Comparison of ENCODE assay signal across 33 cellular contexts in genomic region chr7:98828368-98828767, GRCh38. TPM values are rescaled to one million over a fixed set of nuclear protein-coding genes. Genes with fewer than 3 reads are reported as not detected.
"Had no signal": no experiment of that assay in that cellular context is flagged by ENCODE, and none has a peak within 500 bp of the region (broad histone marks: within the 10 kb centered on the region; RNA-seq: fewer than 3 reads in every experiment).

No MANE protein-coding gene starts in this region.

- H3K27ac Mint-ChIP-seq: activated CD4-positive, alpha-beta memory T cell treated with anti-CD3 and anti-CD28 coated beads, Interleukin-2, amount 10 ng/mL, durations not matched to agents 7 days and 5 days; activated CD4-positive, alpha-beta T cell treated with anti-CD3 and anti-CD28 coated beads, Interleukin-2, amount 10 ng/mL, durations not matched to agents 7 days and 5 days; activated naive CD4-positive, alpha-beta T cell treated with anti-CD3 and anti-CD28 coated beads, Interleukin-2, amount 50 U/mL, for 24 hours; activated naive CD8-positive, alpha-beta T cell treated with anti-CD3 and anti-CD28 coated beads for 36 hours; activated naive CD8-positive, alpha-beta T cell treated with anti-CD3 and anti-CD28 coated beads, Interleukin-2, amount 50 U/mL, for 24 hours; activated T-cell treated with anti-CD3 and anti-CD28 coated beads, Interleukin-2, amount 50 U/mL, for 24 hours; activated T-cell treated with anti-CD3 and anti-CD28 coated beads, Interleukin-2, amount 50 U/mL, for 72 hours; dendritic cell treated with granulocyte-macrophage colony-stimulating factor and Interleukin-4, amounts not matched to agents 40 ng/mL and 50 ng/mL, for 4 days; endodermal cell had no signal

- FAIRE-seq: frontal cortex had no signal

- H3K4me3 ChIP-seq: adrenal gland, breast epithelium, cardiac muscle cell, coronary artery, dorsolateral prefrontal cortex, heart left ventricle had no signal

- H3K27me3 ChIP-seq: adrenal gland, breast epithelium, cardiac muscle cell, dorsolateral prefrontal cortex, heart left ventricle had no signal

- ATAC-seq: activated naive CD8-positive, alpha-beta T cell treated with anti-CD3 and anti-CD28 coated beads, Interleukin-2, amount 50 U/mL, for 24 hours; activated T-cell treated with anti-CD3 and anti-CD28 coated beads, Interleukin-2, amount 50 U/mL, for 72 hours; esophagus mucosa; heart left ventricle had no signal

- H3K4me3 Mint-ChIP-seq: activated CD4-positive, alpha-beta memory T cell treated with anti-CD3 and anti-CD28 coated beads, Interleukin-2, amount 10 ng/mL, durations not matched to agents 7 days and 5 days; activated CD4-positive, alpha-beta T cell treated with anti-CD3 and anti-CD28 coated beads, Interleukin-2, amount 10 ng/mL, durations not matched to agents 7 days and 5 days; activated naive CD4-positive, alpha-beta T cell treated with anti-CD3 and anti-CD28 coated beads, Interleukin-2, amount 50 U/mL, for 24 hours; activated naive CD8-positive, alpha-beta T cell treated with anti-CD3 and anti-CD28 coated beads for 36 hours; activated naive CD8-positive, alpha-beta T cell treated with anti-CD3 and anti-CD28 coated beads, Interleukin-2, amount 50 U/mL, for 24 hours; activated T-cell treated with anti-CD3 and anti-CD28 coated beads, Interleukin-2, amount 50 U/mL, for 24 hours; activated T-cell treated with anti-CD3 and anti-CD28 coated beads, Interleukin-2, amount 50 U/mL, for 72 hours; brain; dendritic cell treated with granulocyte-macrophage colony-stimulating factor and Interleukin-4, amounts not matched to agents 40 ng/mL and 50 ng/mL, for 4 days; endodermal cell had no signal

- H3K27ac ChIP-seq: adrenal gland, breast epithelium, cardiac muscle cell, dorsolateral prefrontal cortex had no signal

- DNase-seq: activated CD4-positive, alpha-beta memory T cell treated with anti-CD3 and anti-CD28 coated beads, Interleukin-2, amount 10 ng/mL, durations not matched to agents 7 days and 5 days; activated CD4-positive, alpha-beta T cell treated with anti-CD3 and anti-CD28 coated beads for 1 hour; activated CD4-positive, alpha-beta T cell treated with anti-CD3 and anti-CD28 coated beads for 4 hours; activated CD4-positive, alpha-beta T cell treated with anti-CD3 and anti-CD28 coated beads, Interleukin-2, amount 10 ng/mL, durations not matched to agents 7 days and 5 days; activated CD4-positive, alpha-beta T cell treated with anti-CD3 and anti-CD28 coated beads, Interleukin-2, amount 50 U/mL, for 4 hours; activated CD8-positive, alpha-beta memory T cell treated with anti-CD3 and anti-CD28 coated beads, Interleukin-2, amount 50 U/mL, for 48 hours; activated gamma-delta T cell; activated naive CD4-positive, alpha-beta T cell treated with Interleukin-2 at 50 U/mL for 16 hours; activated naive CD8-positive, alpha-beta T cell treated with anti-CD3 and anti-CD28 coated beads for 36 hours; activated naive CD8-positive, alpha-beta T cell treated with anti-CD3 and anti-CD28 coated beads, Interleukin-2, amount 50 U/mL, for 24 hours; activated T-cell treated with anti-CD3 and anti-CD28 coated beads for 4 hours; activated T-cell treated with anti-CD3 and anti-CD28 coated beads, Interleukin-2, amount 50 U/mL, for 24 hours; activated T-cell treated with anti-CD3 and anti-CD28 coated beads, Interleukin-2, amount 50 U/mL, for 72 hours; adrenal gland; amygdala; aorta; central memory CD4-positive, alpha-beta T cell; cerebellar nuclear complex; dorsolateral prefrontal cortex; effector memory CD4-positive, alpha-beta T cell; endodermal cell; foreskin fibroblast; heart left ventricle; T-helper 2 cell had no signal

- H3K27me3 Mint-ChIP-seq: activated CD4-positive, alpha-beta memory T cell treated with anti-CD3 and anti-CD28 coated beads, Interleukin-2, amount 10 ng/mL, durations not matched to agents 7 days and 5 days; activated CD4-positive, alpha-beta T cell treated with anti-CD3 and anti-CD28 coated beads, Interleukin-2, amount 10 ng/mL, durations not matched to agents 7 days and 5 days; brain had no signal

- H3K4me1 Mint-ChIP-seq: activated CD4-positive, alpha-beta memory T cell treated with anti-CD3 and anti-CD28 coated beads, Interleukin-2, amount 10 ng/mL, durations not matched to agents 7 days and 5 days; activated CD4-positive, alpha-beta T cell treated with anti-CD3 and anti-CD28 coated beads, Interleukin-2, amount 10 ng/mL, durations not matched to agents 7 days and 5 days; activated naive CD4-positive, alpha-beta T cell treated with anti-CD3 and anti-CD28 coated beads, Interleukin-2, amount 50 U/mL, for 24 hours; activated naive CD8-positive, alpha-beta T cell treated with anti-CD3 and anti-CD28 coated beads for 36 hours; activated naive CD8-positive, alpha-beta T cell treated with anti-CD3 and anti-CD28 coated beads, Interleukin-2, amount 50 U/mL, for 24 hours had no signal

- H3K36me3 Mint-ChIP-seq: activated naive CD4-positive, alpha-beta T cell treated with anti-CD3 and anti-CD28 coated beads, Interleukin-2, amount 50 U/mL, for 24 hours; activated naive CD8-positive, alpha-beta T cell treated with anti-CD3 and anti-CD28 coated beads for 36 hours; brain had no signal

- H3K36me3 ChIP-seq: adrenal gland, breast epithelium, cardiac muscle cell, heart left ventricle had no signal

- H3K9me3 ChIP-seq: adrenal gland, breast epithelium, heart left ventricle had no signal

- H3K9me3 Mint-ChIP-seq: activated CD4-positive, alpha-beta memory T cell treated with anti-CD3 and anti-CD28 coated beads, Interleukin-2, amount 10 ng/mL, durations not matched to agents 7 days and 5 days; activated CD4-positive, alpha-beta T cell treated with anti-CD3 and anti-CD28 coated beads, Interleukin-2, amount 10 ng/mL, durations not matched to agents 7 days and 5 days; activated naive CD4-positive, alpha-beta T cell treated with anti-CD3 and anti-CD28 coated beads, Interleukin-2, amount 50 U/mL, for 24 hours; activated naive CD8-positive, alpha-beta T cell treated with anti-CD3 and anti-CD28 coated beads for 36 hours; activated naive CD8-positive, alpha-beta T cell treated with anti-CD3 and anti-CD28 coated beads, Interleukin-2, amount 50 U/mL, for 24 hours; activated T-cell treated with anti-CD3 and anti-CD28 coated beads, Interleukin-2, amount 50 U/mL, for 24 hours; activated T-cell treated with anti-CD3 and anti-CD28 coated beads, Interleukin-2, amount 50 U/mL, for 72 hours; dendritic cell treated with granulocyte-macrophage colony-stimulating factor and Interleukin-4, amounts not matched to agents 40 ng/mL and 50 ng/mL, for 4 days; endodermal cell had no signal

RNA-seq across cellular contexts. Expression of gene TMEM130, which starts 41.4 kb away (rescaled TPM):
- total RNA-seq: activated CD4-positive, alpha-beta memory T cell treated with anti-CD3 and anti-CD28 coated beads, Interleukin-2, amount 10 ng/mL, durations not matched to agents 7 days and 5 days; activated CD4-positive, alpha-beta T cell treated with anti-CD3 and anti-CD28 coated beads, Interleukin-2, amount 10 ng/mL, durations not matched to agents 7 days and 5 days; activated naive CD8-positive, alpha-beta T cell treated with anti-CD3 and anti-CD28 coated beads for 36 hours; esophagus mucosa; T-helper 1 cell treated with Interleukin-12 subunit alpha and Interleukin-12 subunit beta and Interleukin-4 antibody, amounts not matched to agents 30 ng/mL and 1 ng/mL, for 36 hours had no signal
